8 cellular contexts compared by ENCODE assay signal in genomic region chr4:76307670-76308014, GRCh38. TPM values are rescaled to one million over a fixed set of nuclear protein-coding genes. Genes with fewer than 3 reads are reported as not detected.
DNase-seq lines count a peak whose midpoint lies in the region; ATAC-seq and TF ChIP-seq lines count a peak whose summit lies in the region.

No MANE protein-coding gene starts in this region.

- H3K9me3 ChIP-seq in adrenal gland (replicated peaks in 1 of 3), result no peaks in the 10 kb centered on the region
- H3K9me3 ChIP-seq in iPS-20b (ENCODE audit: insufficient read depth, low read depth, low read length), result no peaks in the 10 kb centered on the region
- H3K9me3 ChIP-seq in spleen, result no peaks in the 10 kb centered on the region

- peaks cover 0 to 15% of the 10 kb centered on the region in 2 donors for H3K4me1 ChIP-seq in adrenal gland (replicated peaks in 1 of 2)
- peaks cover 4% of the 10 kb centered on the region; the same call in 1 of the 2 replicates for H3K4me1 ChIP-seq in iPS-20b (ENCODE audit: insufficient read depth, low read length)
- H3K4me1 ChIP-seq in spleen, result peaks cover 0 to 68% (median 27%) of the 10 kb centered on the region in 6 donors

- H3K27me3 ChIP-seq in adrenal gland, result no peaks in the 10 kb centered on the region
- peaks cover 45% of the 10 kb centered on the region for H3K27me3 ChIP-seq in iPS-20b (ENCODE audit: insufficient read depth, low read length)
- peaks cover 0 to 19% (median 0%) of the 10 kb centered on the region in 7 donors for H3K27me3 ChIP-seq in spleen (replicated peaks in 1 of 7)

- H3K4me3 ChIP-seq in adrenal gland (peak overlapping the region in 1 of 4 donors; percentile 87), iPS-20b (ENCODE audit: low read length) (peak overlapping the region; percentile 96), spleen (peak overlapping the region in 7 of 8 donors; percentile 64 to 91 (median 79))

- ATAC-seq in GM18511 (IDR thresholded peaks at IDR 0.05; ENCODE audit: unreplicated experiment) (no peak), sciatic nerve (no peak)

- H3K27ac ChIP-seq in adrenal gland (peak overlapping the region in 1 of 5 donors; percentile 90), iPS-20b (ENCODE audit: low read length) (no peak overlapping the region), spleen (peak overlapping the region in 3 of 8 donors; percentile 85 to 89 (median 85))

- DNase-seq in HT-29 (ENCODE audit: low spot score), result peak; percentile 4
- DNase-seq in adrenal gland, result peak in 4 of 7 donors; percentile 31 to 60 (median 40)
- DNase-seq in spleen, result no peak
- no peak for DNase-seq in OCI-M2 (lab: John Stamatoyannopoulos, UW; ENCODE audit: unreplicated experiment)
- DNase-seq in NCI-H1694 (lab: John Stamatoyannopoulos, UW), result no peak
- DNase-seq in sciatic nerve (ENCODE audit: low spot score), result no peak

- intact Hi-C loops in adrenal gland (cut with DNase I) (loop anchor here (10.0 kb wide), 2 partner anchors 113 to 123 kb away; no protein-coding TSS in a partner anchor), spleen (cut with DNase I; ENCODE audit: low total_unique reads) (no loop called here), sciatic nerve (cut with DNase I) (no loop called here)

- TF ChIP-seq POLR2A in adrenal gland (IDR thresholded peaks at IDR 0.05) (no peak), spleen (IDR thresholded peaks at IDR 0.05) (no peak)

- no peak for TF ChIP-seq CTCF in adrenal gland (IDR thresholded peaks at IDR 0.05)
- TF ChIP-seq CTCF in spleen (IDR thresholded peaks at IDR 0.05 in 8 of 11, conservative IDR thresholded peaks at IDR 0.05 in 3 of 11), result no peak

- H3K9ac ChIP-seq in iPS-20b (ENCODE audit: low read depth, low read length), result no peak overlapping the region; the same call in 1 of the 2 replicates

- no peaks in the 10 kb centered on the region for H3K36me3 ChIP-seq in adrenal gland (replicated peaks in 1 of 2)
- H3K36me3 ChIP-seq in iPS-20b (ENCODE audit: insufficient read depth, low read depth, low read length), result peaks cover 7% of the 10 kb centered on the region
- H3K36me3 ChIP-seq in spleen, result peaks cover 0 to 10% (median 0%) of the 10 kb centered on the region in 6 donors

- 36 to 55% (median 47%) methylated on average over 4 of the region's 4 CpGs for WGBS in adrenal gland, 4 donors
- 53 to 63% (median 56%) methylated on average over 4 of the region's 4 CpGs for WGBS in spleen, 5 donors

RNA-seq across cellular contexts. Expression of gene STBD1, which starts 1.1 kb away (rescaled TPM):
- total RNA-seq in HT-29 (2014; rRNA removed; shearing (Covaris generic)), result 3.3 and 4.0 TPM in 2 replicates
- total RNA-seq in adrenal gland, result 1 to 10 TPM; 1.5 to 6.3 (median 4.1) TPM
- 1 to 10 TPM; 1.0 to 4.3 (median 2.6) TPM for polyA plus RNA-seq in adrenal gland
- 1 to 10 TPM in 6 of 7 donors, under 1 TPM in 1; 0.79 to 3.1 (median 2.1) TPM for total RNA-seq in spleen
- polyA plus RNA-seq in spleen, result under 1 TPM; 0.26 to 0.29 (median 0.26) TPM
- total RNA-seq in sciatic nerve, result 3.9 TPM

RNA-seq across cellular contexts. Expression of gene FAM47E, which starts 56.1 kb away (rescaled TPM):
- total RNA-seq in HT-29 (2014; rRNA removed; shearing (Covaris generic)), result 2.4 and 2.9 TPM in 2 replicates
- total RNA-seq in adrenal gland, result 1 to 10 TPM; 2.8 to 8.0 (median 4.7) TPM
- polyA plus RNA-seq in adrenal gland, result 10 to 100 TPM in 1 of 3 donors, 1 to 10 TPM in 2; 6.9 to 23.8 (median 7.7) TPM
- total RNA-seq in spleen, result 1 to 10 TPM in 6 of 7 donors, under 1 TPM in 1; 0.66 to 6.2 (median 2.4) TPM
- polyA plus RNA-seq in spleen, result 1 to 10 TPM; 1.0 to 1.4 (median 1.3) TPM
- 2.5 TPM for total RNA-seq in sciatic nerve

Comparison
In these comparisons a context has a peak if more than half of its experiments do, and no peak if none do; other contexts are left out.
1. DNase-seq: peak in HT-29 (single experiment) and adrenal gland (4 of 7); none in spleen (single experiment), OCI-M2 (single experiment), NCI-H1694 (single experiment) and sciatic nerve (single experiment).
2. intact Hi-C loops: an anchor here in adrenal gland (10.0 kb wide); none called in spleen and sciatic nerve.